19 cellular contexts compared by ENCODE assay signal in the genomic region with DNA sequence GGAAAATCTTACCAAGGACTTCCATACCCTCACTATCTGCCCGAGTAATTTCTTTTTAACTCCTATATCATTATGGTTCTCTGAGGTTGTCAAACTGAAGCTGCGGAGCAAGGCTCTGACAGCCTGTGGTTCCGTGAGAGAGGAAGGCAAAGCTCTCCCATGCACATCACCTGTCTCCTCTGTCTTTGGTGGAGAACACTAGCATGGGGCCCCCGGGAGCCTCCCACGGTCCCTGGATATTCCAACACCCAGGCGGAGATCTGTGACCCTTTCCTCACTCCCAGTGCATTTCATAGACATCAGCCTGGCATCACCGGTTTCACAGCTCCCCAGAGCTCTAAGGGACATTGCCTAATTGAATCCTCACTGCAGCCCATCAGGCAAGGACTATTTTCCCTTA. TPM values are rescaled to one million over a fixed set of nuclear protein-coding genes. Genes with fewer than 3 reads are reported as not detected.
DNase-seq lines count a peak whose midpoint lies in the region; ATAC-seq and TF ChIP-seq lines count a peak whose summit lies in the region.
"Had no signal": no experiment of that assay in that cellular context is flagged by ENCODE, and none has a peak within 500 bp of the region (broad histone marks: within the 10 kb centered on the region; RNA-seq: fewer than 3 reads in every experiment).

No MANE protein-coding gene starts in this region.

- no peak overlapping the region for H2AFZ ChIP-seq in neuronal stem cell (ENCODE audit: low read length)

- ATAC-seq in left lobe of liver, result peak; percentile 24
- no peak for ATAC-seq in stimulated activated naive B cell treated with anti-CD40 and anti-IgM and Interleukin-4, amounts not matched to agents 10 μg/mL and 1 μg/mL and 100 μg/mL, for 72 hours (replicated peaks)

- peaks cover 19 to 35% of the 10 kb centered on the region in 2 donors for H3K27me3 Mint-ChIP-seq in stimulated activated naive B cell treated with anti-CD40 and anti-IgM and Interleukin-4, amounts not matched to agents 10 μg/mL and 1 μg/mL and 100 μg/mL, for 72 hours

- no peaks in the 10 kb centered on the region for H3K36me3 Mint-ChIP-seq in stimulated activated naive B cell treated with anti-CD40 and anti-IgM and Interleukin-4, amounts not matched to agents 10 μg/mL and 1 μg/mL and 100 μg/mL, for 72 hours
- H3K36me3 Mint-ChIP-seq: CD4-positive, alpha-beta memory T cell had no signal

- intact Hi-C loops in colonic mucosa (cut with DNase I), result no loop called here

- H3K4me3 ChIP-seq in colonic mucosa, result no peak overlapping the region
- H3K4me3 ChIP-seq in neuronal stem cell (ENCODE audit: low read length in 2 of 2), result no peak overlapping the region
- H3K4me3 ChIP-seq: BLaER1, GM12878 had no signal

- H2BK120ac ChIP-seq in neuronal stem cell (ENCODE audit: low read depth, low read length), result no peak overlapping the region

- DNase-seq in colonic mucosa (no peak), left lobe of liver (ENCODE audit: low spot score) (no peak), neuronal stem cell (ENCODE audit: low spot score) (no peak), NCI-H82 (lab: John Stamatoyannopoulos, UW) (no peak), dermis blood vessel endothelial cell (no peak)
- no peak for DNase-seq in stimulated activated naive B cell treated with anti-CD40 and anti-IgM and Interleukin-4, amounts not matched to agents 10 μg/mL and 1 μg/mL and 100 μg/mL, for 72 hours
- DNase-seq: 8988T; CD4-positive, alpha-beta memory T cell; DMS153; DMS79; H9 had no signal

- no peak overlapping the region for H3K4me3 Mint-ChIP-seq in stimulated activated naive B cell treated with anti-CD40 and anti-IgM and Interleukin-4, amounts not matched to agents 10 μg/mL and 1 μg/mL and 100 μg/mL, for 72 hours
- H3K4me3 Mint-ChIP-seq: CD14-positive monocyte; CD4-positive, alpha-beta memory T cell; H9 had no signal

- WGBS in neuronal stem cell (ENCODE audit: extremely low coverage in 2 of 2, insufficient read length in 2 of 2, insufficient replicate concordance in 1 of 2), 2 donors, result no CpG with 5 or more reads among the region's 7 CpGs

- no peak overlapping the region for H4K8ac ChIP-seq in neuronal stem cell (ENCODE audit: low read depth, low read length)

- H2AK5ac ChIP-seq in neuronal stem cell (ENCODE audit: low read depth, low read length), result no peak overlapping the region

- H3K9me3 Mint-ChIP-seq in stimulated activated naive B cell treated with anti-CD40 and anti-IgM and Interleukin-4, amounts not matched to agents 10 μg/mL and 1 μg/mL and 100 μg/mL, for 72 hours, result no peaks in the 10 kb centered on the region
- H3K9me3 Mint-ChIP-seq: CD4-positive, alpha-beta memory T cell; H9 had no signal

- peak overlapping the region; percentile 55 for H3K27ac ChIP-seq in 22Rv1
- H3K27ac ChIP-seq in colonic mucosa, result peak overlapping the region; percentile 63
- no peak overlapping the region for H3K27ac ChIP-seq in neuronal stem cell (replicated peaks; ENCODE audit: low read length)
- H3K27ac ChIP-seq: BLaER1 had no signal

- H3K27ac Mint-ChIP-seq in stimulated activated naive B cell treated with anti-CD40 and anti-IgM and Interleukin-4, amounts not matched to agents 10 μg/mL and 1 μg/mL and 100 μg/mL, for 72 hours, result no peak overlapping the region
- H3K27ac Mint-ChIP-seq: CD14-positive monocyte, H9 had no signal

- H3K18ac ChIP-seq in neuronal stem cell (ENCODE audit: low read length), result no peak overlapping the region

- H3K4ac ChIP-seq in neuronal stem cell (ENCODE audit: low read length), result no peak overlapping the region

- H3K4me2 ChIP-seq in neuronal stem cell (ENCODE audit: insufficient read depth, low read length, poor library complexity, severe bottlenecking), result no peak overlapping the region
- H3K4me2 ChIP-seq: BLaER1 had no signal

- H3K27me3 ChIP-seq in colonic mucosa, result no peaks in the 10 kb centered on the region
- peaks cover 0 to 34% (median 0%) of the 10 kb centered on the region in 3 experiments for H3K27me3 ChIP-seq in neuronal stem cell (ENCODE audit: control insufficient read depth in 3 of 3, insufficient read depth in 3 of 3, low read depth in 1 of 3, low read length in 3 of 3)
- H3K27me3 ChIP-seq: BLaER1 had no signal

- TF ChIP-seq CTCF in 22Rv1 (IDR thresholded peaks at IDR 0.05) (no peak), colonic mucosa (IDR thresholded peaks at IDR 0.05) (no peak)

- H3K4me1 ChIP-seq in colonic mucosa, result no peaks in the 10 kb centered on the region
- H3K4me1 ChIP-seq in neuronal stem cell (ENCODE audit: control insufficient read depth in 2 of 2, insufficient read depth in 1 of 2, low read depth in 1 of 2, low read length in 2 of 2), result peaks cover 0 to 4% of the 10 kb centered on the region in 2 donors
- H3K4me1 ChIP-seq: BLaER1 had no signal

- no peak overlapping the region for H2BK5ac ChIP-seq in neuronal stem cell (ENCODE audit: low read length)

- H4K91ac ChIP-seq in neuronal stem cell (ENCODE audit: low read depth, low read length, poor library complexity), result no peak overlapping the region

- H2BK12ac ChIP-seq in neuronal stem cell (ENCODE audit: low read length), result no peak overlapping the region

- H3K9me3 ChIP-seq in colonic mucosa (no peaks in the 10 kb centered on the region), neuronal stem cell (replicated peaks in 1 of 2; ENCODE audit: control insufficient read depth in 2 of 2, insufficient read depth in 1 of 2, low read depth in 1 of 2, low read length in 2 of 2) (no peaks in the 10 kb centered on the region)
- H3K9me3 ChIP-seq: BLaER1 had no signal

- no peak overlapping the region for H3K23ac ChIP-seq in neuronal stem cell (ENCODE audit: low read depth, low read length, poor library complexity)

- H3K4me1 Mint-ChIP-seq in stimulated activated naive B cell treated with anti-CD40 and anti-IgM and Interleukin-4, amounts not matched to agents 10 μg/mL and 1 μg/mL and 100 μg/mL, for 72 hours, result no peaks in the 10 kb centered on the region
- H3K4me1 Mint-ChIP-seq: CD4-positive, alpha-beta memory T cell had no signal

- H3K79me1 ChIP-seq in neuronal stem cell (ENCODE audit: low read depth, low read length), result no peaks in the 10 kb centered on the region

- H3K36me3 ChIP-seq in colonic mucosa (no peaks in the 10 kb centered on the region), neuronal stem cell (replicated peaks in 1 of 2; ENCODE audit: control insufficient read depth in 2 of 2, insufficient read depth in 2 of 2, low read length in 2 of 2) (no peaks in the 10 kb centered on the region)
- H3K36me3 ChIP-seq: BLaER1 had no signal

- H3K9ac ChIP-seq in colonic mucosa (ENCODE audit: low read depth in 2 of 2, low read length in 2 of 2) (no peak overlapping the region), neuronal stem cell (ENCODE audit: low read depth, low read length, poor library complexity) (peak overlapping the region; percentile 10)
- H3K9ac ChIP-seq: BLaER1 had no signal

- H2BK15ac ChIP-seq in neuronal stem cell (ENCODE audit: low read length), result no peak overlapping the region

- no peak overlapping the region for H3K14ac ChIP-seq in neuronal stem cell (ENCODE audit: low read length)

RNA-seq across cellular contexts. Expression of gene RBP4, which starts 10.4 kb away (rescaled TPM):
- total RNA-seq in colonic mucosa (10 to 100 TPM in 1 of 2 donors, 1 to 10 TPM in 1; 6.8 to 15.1 TPM), left lobe of liver (6,485 TPM), dermis blood vessel endothelial cell (not detected in 2 replicates)
- polyA plus RNA-seq in neuronal stem cell (2013, experiment 1 of 2), result 0.06 TPM
- polyA plus RNA-seq in neuronal stem cell (2013, experiment 2 of 2), result 0.06 TPM
- total RNA-seq: A673; CD4-positive, alpha-beta memory T cell; Daoy; H9 had no signal
- polyA plus RNA-seq: AG04450; CD4-positive, alpha-beta memory T cell; GM12878 had no signal

RNA-seq across cellular contexts. Expression of gene PDE6C, which starts 21.7 kb away (rescaled TPM):
- not detected for total RNA-seq in colonic mucosa
- total RNA-seq in left lobe of liver, result not detected
- polyA plus RNA-seq in neuronal stem cell (2013, experiment 1 of 2), result not detected
- polyA plus RNA-seq in neuronal stem cell (2013, experiment 2 of 2), result not detected
- not detected in 2 replicates for total RNA-seq in dermis blood vessel endothelial cell
- total RNA-seq: A673; CD4-positive, alpha-beta memory T cell; Daoy; GM12878; H1; H9 had no signal
- polyA plus RNA-seq: AG04450; CD14-positive monocyte; CD4-positive, alpha-beta memory T cell; GM12878; H1 had no signal

RNA-seq across cellular contexts. Expression of gene FFAR4, which starts 24.2 kb away (rescaled TPM):
- total RNA-seq in colonic mucosa (10 to 100 TPM; 44.2 to 48.2 TPM), left lobe of liver (0.25 TPM), dermis blood vessel endothelial cell (not detected in 2 replicates)
- polyA plus RNA-seq in neuronal stem cell (2013, experiment 1 of 2), result 0.01 TPM
- not detected for polyA plus RNA-seq in neuronal stem cell (2013, experiment 2 of 2)
- total RNA-seq: A673; CD4-positive, alpha-beta memory T cell; Daoy; GM12878; H1; H9 had no signal
- polyA plus RNA-seq: AG04450; CD4-positive, alpha-beta memory T cell; GM12878; H1 had no signal

Comparison
In these comparisons a context has a peak if more than half of its experiments do, and no peak if none do; other contexts are left out.
1. RNA of gene RBP4, which starts 10.4 kb away (total RNA-seq): 6,485 TPM in left lobe of liver (single experiment); 6.8 to 15.1 TPM in colonic mucosa and not detected in dermis blood vessel endothelial cell; every median in the first group is over 100 times any median in the second.
2. RNA of gene FFAR4, which starts 24.2 kb away (total RNA-seq): 44.2 to 48.2 TPM in colonic mucosa; 0.25 TPM in left lobe of liver (single experiment) and not detected in dermis blood vessel endothelial cell; every median in the first group is over 10 times any median in the second.